20 cellular contexts compared by ENCODE assay signal in the genomic region with DNA sequence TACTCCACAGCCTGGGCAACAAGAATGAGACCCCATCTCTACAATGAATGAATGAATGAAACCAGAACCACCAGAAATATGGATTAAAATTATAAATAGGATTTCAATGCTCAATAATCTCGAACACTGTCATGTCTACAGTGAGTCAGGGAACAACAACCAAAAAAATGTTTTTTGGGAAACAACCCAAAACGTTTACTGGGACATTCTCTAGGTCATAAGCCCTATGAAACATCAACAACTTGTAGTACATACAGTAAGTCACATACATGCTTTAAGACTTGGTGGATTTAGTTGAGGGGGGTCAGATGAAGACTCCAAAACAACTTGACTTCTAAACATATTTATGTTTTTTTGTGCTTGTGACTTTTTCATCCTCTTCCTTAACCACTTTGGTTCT.
A peak's percentile ranks its signal among the peaks of the same experiment; 100 is the strongest.
DNase-seq lines count a peak whose midpoint lies in the region; ATAC-seq, FAIRE-seq and TF ChIP-seq lines count a peak whose summit lies in the region.
"Had no signal": no experiment of that assay in that cellular context is flagged by ENCODE, and none has a peak within 500 bp of the region (broad histone marks: within the 10 kb centered on the region; RNA-seq: fewer than 3 reads in every experiment).

No MANE protein-coding gene starts in this region.

- TF ChIP-seq POLR2A in gastroesophageal sphincter (IDR thresholded peaks at IDR 0.05) = no peak

- H3K4me3 ChIP-seq in gastroesophageal sphincter = no peak overlapping the region
- H3K4me3 ChIP-seq in stomach smooth muscle (ENCODE audit: low read length in 2 of 2) = no peak overlapping the region
- no peak overlapping the region for H3K4me3 ChIP-seq in pancreas
- H3K4me3 ChIP-seq: A549, hepatocyte, psoas muscle had no signal

- CTCF ChIA-PET in activated naive CD4-positive, alpha-beta T cell treated with anti-CD3 and anti-CD28 coated beads for 36 hours (lab: Charles Lee) = interaction anchor here (0.7 kb wide), 1 partner anchor 166 kb away, joined by 3 read pairs; no protein-coding TSS in a partner anchor

- H3K36me3 ChIP-seq in gastroesophageal sphincter (no peaks in the 10 kb centered on the region), stomach smooth muscle (ENCODE audit: control insufficient read depth in 2 of 2, insufficient read depth in 2 of 2, low read length in 2 of 2) (peaks cover 0 to 3% of the 10 kb centered on the region in 2 donors), pancreas (no peaks in the 10 kb centered on the region)
- H3K36me3 ChIP-seq: brain microvascular endothelial cell had no signal

- H3K9me3 ChIP-seq in gastroesophageal sphincter (no peaks in the 10 kb centered on the region), stomach smooth muscle (ENCODE audit: control insufficient read depth in 2 of 2, low read length in 2 of 2) (no peaks in the 10 kb centered on the region), pancreas (no peaks in the 10 kb centered on the region)
- H3K9me3 ChIP-seq: A549, psoas muscle had no signal

- no peak for TF ChIP-seq EP300 in gastroesophageal sphincter (IDR thresholded peaks at IDR 0.05)

- H3K27me3 ChIP-seq in gastroesophageal sphincter (no peaks in the 10 kb centered on the region), stomach smooth muscle (ENCODE audit: control insufficient read depth in 1 of 2, insufficient read depth in 2 of 2, low read length in 2 of 2) (no peaks in the 10 kb centered on the region), pancreas (no peaks in the 10 kb centered on the region)
- H3K27me3 ChIP-seq: brain microvascular endothelial cell, hepatocyte had no signal

- intact Hi-C loops in activated naive CD4-positive, alpha-beta T cell treated with anti-CD3 and anti-CD28 coated beads for 36 hours (cut with micrococcal nuclease) = loop anchor here (5.0 to 10.0 kb wide), 2 partner anchors 580 to 707 kb away; no protein-coding TSS in a partner anchor
- intact Hi-C loops in pancreas (cut with DNase I) = loop anchor here in 1 of 3 donors (10.0 kb wide), 1 partner anchor 53 kb away; no protein-coding TSS in a partner anchor

- no peaks in the 10 kb centered on the region for H3K27me3 Mint-ChIP-seq in activated naive CD4-positive, alpha-beta T cell treated with anti-CD3 and anti-CD28 coated beads for 36 hours (ENCODE audit: low read depth)
- H3K27me3 Mint-ChIP-seq in activated naive CD8-positive, alpha-beta T cell treated with anti-CD3 and anti-CD28 coated beads, Interleukin-2, amount 50 U/mL, for 24 hours = no peaks in the 10 kb centered on the region

- H3K9me3 Mint-ChIP-seq in activated naive CD4-positive, alpha-beta T cell treated with anti-CD3 and anti-CD28 coated beads for 36 hours = no peaks in the 10 kb centered on the region
- H3K9me3 Mint-ChIP-seq in activated naive CD8-positive, alpha-beta T cell treated with anti-CD3 and anti-CD28 coated beads, Interleukin-2, amount 50 U/mL, for 24 hours = no peaks in the 10 kb centered on the region
- H3K9me3 Mint-ChIP-seq: nephron progenitor cell; T-helper 2 cell treated with Interferon-gamma antibody and Interleukin-4, amounts not matched to agents 5 μg/mL and 100 μg/mL, for 36 hours had no signal

- no peak for DNase-seq in activated naive CD4-positive, alpha-beta T cell treated with anti-CD3 and anti-CD28 coated beads for 36 hours
- no peak for DNase-seq in activated naive CD4-positive, alpha-beta T cell treated with Interleukin-2 at 50 U/mL for 16 hours
- no peak for DNase-seq in activated naive CD8-positive, alpha-beta T cell treated with anti-CD3 and anti-CD28 coated beads, Interleukin-2, amount 50 U/mL, for 24 hours
- no peak for DNase-seq in pancreas
- DNase-seq: activated CD4-positive, alpha-beta T cell treated with anti-CD3 and anti-CD28 coated beads for 1 hour; brain microvascular endothelial cell; DMS79; NCI-H1694; nephron progenitor cell; psoas muscle; trophoblast cell had no signal

- H3K4me3 Mint-ChIP-seq in activated naive CD4-positive, alpha-beta T cell treated with anti-CD3 and anti-CD28 coated beads for 36 hours = no peak overlapping the region
- no peak overlapping the region for H3K4me3 Mint-ChIP-seq in activated naive CD8-positive, alpha-beta T cell treated with anti-CD3 and anti-CD28 coated beads, Interleukin-2, amount 50 U/mL, for 24 hours
- H3K4me3 Mint-ChIP-seq: nephron progenitor cell; T-helper 2 cell treated with Interferon-gamma antibody and Interleukin-4, amounts not matched to agents 5 μg/mL and 100 μg/mL, for 36 hours had no signal

- FAIRE-seq in pancreas (lab: Jason Lieb, UNC) = no peak
- FAIRE-seq: A549, keratinocyte had no signal

- H3K27ac Mint-ChIP-seq in activated naive CD4-positive, alpha-beta T cell treated with anti-CD3 and anti-CD28 coated beads for 36 hours = peak overlapping the region; percentile 46
- H3K27ac Mint-ChIP-seq in activated naive CD8-positive, alpha-beta T cell treated with anti-CD3 and anti-CD28 coated beads, Interleukin-2, amount 50 U/mL, for 24 hours = peak overlapping the region; percentile 93
- H3K27ac Mint-ChIP-seq: nephron progenitor cell; T-helper 2 cell treated with Interferon-gamma antibody and Interleukin-4, amounts not matched to agents 5 μg/mL and 100 μg/mL, for 36 hours had no signal

- TF ChIP-seq CTCF in gastroesophageal sphincter (IDR thresholded peaks at IDR 0.05) (no peak), pancreas (IDR thresholded peaks at IDR 0.05) (no peak)

- no peak overlapping the region for H3K9ac ChIP-seq in stomach smooth muscle (ENCODE audit: low read length in 2 of 2)

- WGBS in gastroesophageal sphincter (ENCODE audit: low coverage in 1 of 2), 2 donors = 38 to 45% methylated on average over 2 of the region's 2 CpGs
- WGBS in pancreas, 2 donors = 60 to 65% methylated on average over 2 of the region's 2 CpGs

- peaks cover 16 to 96% (median 35%) of the 10 kb centered on the region in 3 donors for H3K4me1 ChIP-seq in gastroesophageal sphincter
- H3K4me1 ChIP-seq in stomach smooth muscle (ENCODE audit: control insufficient read depth, insufficient read depth, low read length) = peaks cover 49% of the 10 kb centered on the region
- H3K4me1 ChIP-seq in pancreas = peaks cover 0 to 12% (median 2%) of the 10 kb centered on the region in 3 donors

- H3K27ac ChIP-seq in gastroesophageal sphincter = peak overlapping the region; percentile 78 to 98 (median 90)
- H3K27ac ChIP-seq in stomach smooth muscle (ENCODE audit: low read length) = peak overlapping the region; percentile 69
- H3K27ac ChIP-seq in pancreas = no peak overlapping the region
- H3K27ac ChIP-seq: A549, brain microvascular endothelial cell, psoas muscle had no signal

- no peak for ATAC-seq in activated naive CD8-positive, alpha-beta T cell treated with anti-CD3 and anti-CD28 coated beads, Interleukin-2, amount 50 U/mL, for 24 hours
- no peak for ATAC-seq in gastroesophageal sphincter
- ATAC-seq in pancreas = no peak
- ATAC-seq in HG02588 (IDR thresholded peaks at IDR 0.05; ENCODE audit: unreplicated experiment) = no peak
- no peak for ATAC-seq in GM21367 (IDR thresholded peaks at IDR 0.05; ENCODE audit: unreplicated experiment)
- ATAC-seq: A549, Panc1, psoas muscle had no signal

- H3K36me3 Mint-ChIP-seq in activated naive CD4-positive, alpha-beta T cell treated with anti-CD3 and anti-CD28 coated beads for 36 hours (ENCODE audit: low read depth) = peaks cover 2% of the 10 kb centered on the region
- H3K36me3 Mint-ChIP-seq in activated naive CD8-positive, alpha-beta T cell treated with anti-CD3 and anti-CD28 coated beads, Interleukin-2, amount 50 U/mL, for 24 hours (ENCODE audit: low read depth) = peaks cover 34% of the 10 kb centered on the region

- peaks cover 92% of the 10 kb centered on the region for H3K4me1 Mint-ChIP-seq in activated naive CD4-positive, alpha-beta T cell treated with anti-CD3 and anti-CD28 coated beads for 36 hours (ENCODE audit: low read depth)
- peaks cover 99% of the 10 kb centered on the region for H3K4me1 Mint-ChIP-seq in activated naive CD8-positive, alpha-beta T cell treated with anti-CD3 and anti-CD28 coated beads, Interleukin-2, amount 50 U/mL, for 24 hours

Comparison
In these comparisons a context has a peak if more than half of its experiments do, and no peak if none do; other contexts are left out.
1. H3K27ac ChIP-seq: peak in gastroesophageal sphincter (4 of 4) and stomach smooth muscle (single experiment); none in pancreas (0 of 4).